ENCODE assay signal across 7 cellular contexts in genomic region chr15:82832601-82833209, GRCh38. TPM values are rescaled to one million over a fixed set of nuclear protein-coding genes. Genes with fewer than 3 reads are reported as not detected.
DNase-seq lines count a peak whose midpoint lies in the region; ATAC-seq and TF ChIP-seq lines count a peak whose summit lies in the region.

No MANE protein-coding gene starts in this region.

- no peaks in the 10 kb centered on the region for H3K27me3 Mint-ChIP-seq in naive thymus-derived CD8-positive, alpha-beta T cell

- WGBS in adrenal gland, 4 donors, result 32 to 47% (median 40%) methylated on average over 8 of the region's 8 CpGs
- 33 to 46% (median 36%) methylated on average over 8 of the region's 8 CpGs for WGBS in spleen, 5 donors

- intact Hi-C loops in adrenal gland (cut with DNase I) (no loop called here), spleen (cut with DNase I; ENCODE audit: low total_unique reads) (no loop called here)

- DNase-seq in MV-4-11 (lab: John Stamatoyannopoulos, UW), result peak; percentile 94
- peak in 1 of 7 donors; percentile 32 for DNase-seq in adrenal gland
- peak in 1 of 10 donors; percentile 3 for DNase-seq in naive thymus-derived CD8-positive, alpha-beta T cell
- no peak for DNase-seq in spleen
- DNase-seq in occipital lobe (lab: John Stamatoyannopoulos, UW), result no peak

- H3K4me3 ChIP-seq in adrenal gland, result no peak overlapping the region
- H3K4me3 ChIP-seq in spleen, result no peak overlapping the region

- TF ChIP-seq POLR2A in adrenal gland (IDR thresholded peaks at IDR 0.05) (no peak), spleen (IDR thresholded peaks at IDR 0.05) (no peak)

- POLR2A ChIA-PET in naive thymus-derived CD8-positive, alpha-beta T cell (lab: Charles Lee), result no interaction called here

- H3K36me3 ChIP-seq in adrenal gland (replicated peaks in 1 of 2) (peaks cover 0 to 80% of the 10 kb centered on the region in 2 donors), spleen (peaks cover 12 to 100% (median 97%) of the 10 kb centered on the region in 6 donors)

- H3K4me3 Mint-ChIP-seq in naive thymus-derived CD8-positive, alpha-beta T cell, result peak overlapping the region in 2 of 10 donors; percentile 14 to 45

- H3K27me3 ChIP-seq in adrenal gland (no peaks in the 10 kb centered on the region), spleen (replicated peaks in 1 of 7) (no peaks in the 10 kb centered on the region)

- H3K4me1 Mint-ChIP-seq in naive thymus-derived CD8-positive, alpha-beta T cell, result peaks cover 7 to 25% (median 10%) of the 10 kb centered on the region in 4 donors

- peaks cover 0 to 3% (median 0%) of the 10 kb centered on the region in 9 donors for H3K9me3 Mint-ChIP-seq in naive thymus-derived CD8-positive, alpha-beta T cell

- TF ChIP-seq CTCF in adrenal gland (IDR thresholded peaks at IDR 0.05) (peak in 2 of 6 experiments; percentile 13 to 20), spleen (IDR thresholded peaks at IDR 0.05 in 8 of 11, conservative IDR thresholded peaks at IDR 0.05 in 3 of 11) (no peak)

- H3K9me3 ChIP-seq in adrenal gland (replicated peaks in 1 of 3) (no peaks in the 10 kb centered on the region), spleen (no peaks in the 10 kb centered on the region)

- H3K27ac ChIP-seq in adrenal gland, result peak overlapping the region in 4 of 5 donors; percentile 34 to 52 (median 40)
- peak overlapping the region in 1 of 8 donors; percentile 0 for H3K27ac ChIP-seq in spleen

- ATAC-seq in GM18519 (IDR thresholded peaks at IDR 0.05; ENCODE audit: low FRiP score, unreplicated experiment), result peak; percentile 78
- peak; percentile 86 for ATAC-seq in HG02588 (IDR thresholded peaks at IDR 0.05; ENCODE audit: unreplicated experiment)
- no peak for ATAC-seq in naive thymus-derived CD8-positive, alpha-beta T cell

- H3K4me1 ChIP-seq in adrenal gland (replicated peaks in 1 of 2) (peaks cover 7 to 12% of the 10 kb centered on the region in 2 donors), spleen (peaks cover 0 to 16% (median 5%) of the 10 kb centered on the region in 6 donors)

- peaks cover 25 to 98% (median 63%) of the 10 kb centered on the region in 3 donors for H3K36me3 Mint-ChIP-seq in naive thymus-derived CD8-positive, alpha-beta T cell

- H3K27ac Mint-ChIP-seq in naive thymus-derived CD8-positive, alpha-beta T cell, result peak overlapping the region in 8 of 10 donors; percentile 55 to 90 (median 74)

RNA-seq across cellular contexts. Expression of gene WHAMM, which starts 23.3 kb away (rescaled TPM):
- total RNA-seq in adrenal gland (1 to 10 TPM; 5.6 to 10.0 (median 8.8) TPM), spleen (10 to 100 TPM; 10.8 to 14.1 (median 12.8) TPM), occipital lobe (4.5 TPM)
- polyA plus RNA-seq in adrenal gland (1 to 10 TPM; 4.5 to 6.8 (median 5.0) TPM), spleen (1 to 10 TPM; 3.3 to 5.7 (median 4.4) TPM)
- 10 to 100 TPM; 39.8 to 40.0 TPM for total RNA-seq in naive thymus-derived CD8-positive, alpha-beta T cell
- 1 to 10 TPM; 3.7 to 5.8 (median 4.5) TPM for polyA plus RNA-seq in naive thymus-derived CD8-positive, alpha-beta T cell

RNA-seq across cellular contexts. Expression of gene FSD2, which starts 26.8 kb away (rescaled TPM):
- total RNA-seq in adrenal gland (not detected), spleen (not detected), occipital lobe (0.16 TPM)
- polyA plus RNA-seq in adrenal gland (under 1 TPM in 1 of 3 donors, not detected in 2; 0.03 TPM), spleen (under 1 TPM; 0.02 to 0.03 (median 0.02) TPM)
- total RNA-seq in naive thymus-derived CD8-positive, alpha-beta T cell, result not detected
- polyA plus RNA-seq in naive thymus-derived CD8-positive, alpha-beta T cell, result under 1 TPM in 2 of 3 donors, not detected in 1; 0.08 to 0.17 TPM

Comparison
In these comparisons a context has a peak if more than half of its experiments do, and no peak if none do; other contexts are left out.
1. ATAC-seq: peak in GM18519 (single experiment) and HG02588 (single experiment); none in naive thymus-derived CD8-positive, alpha-beta T cell (0 of 2).